10 cellular contexts compared by ENCODE assay signal in genomic region chr5:36403601-36404311, GRCh38.
DNase-seq lines count a peak whose midpoint lies in the region; ATAC-seq, FAIRE-seq and TF ChIP-seq lines count a peak whose summit lies in the region.
"Had no signal": no experiment of that assay in that cellular context is flagged by ENCODE, and none has a peak within 500 bp of the region (broad histone marks: within the 10 kb centered on the region; RNA-seq: fewer than 3 reads in every experiment).

No MANE protein-coding gene starts in this region.

- H3K4me3 ChIP-seq in sigmoid colon: no peak overlapping the region
- H3K4me3 ChIP-seq: SK-N-MC had no signal

- intact Hi-C loops in sigmoid colon (cut with DNase I): no loop called here

- peak; percentile 98 for FAIRE-seq in RCC 7860 (lab: Jason Lieb, UNC)

- H3K27ac ChIP-seq in sigmoid colon: peak overlapping the region in 3 of 4 donors; percentile 10 to 59 (median 31)
- H3K27ac ChIP-seq: SK-N-MC had no signal

- H3K27me3 ChIP-seq in sigmoid colon: no peaks in the 10 kb centered on the region

- TF ChIP-seq POLR2A in sigmoid colon (IDR thresholded peaks at IDR 0.05): no peak

- peak; percentile 86 for DNase-seq in ELR (ENCODE audit: low read depth)
- DNase-seq in RCC 7860 (ENCODE audit: low spot score): peak; percentile 95
- DNase-seq in foreskin melanocyte: peak; percentile 12
- DNase-seq in sigmoid colon: peak; percentile 75
- no peak for DNase-seq in ecto neural progenitor cell (ENCODE audit: low spot score)
- DNase-seq in NCI-H1092 treated with DMSO at 0.1 percent for 48 hours (lab: John Stamatoyannopoulos, UW): no peak
- no peak for DNase-seq in DMS153 treated with DMSO at 0.1 percent for 48 hours (lab: John Stamatoyannopoulos, UW; ENCODE audit: unreplicated experiment)

- TF ChIP-seq EP300 in sigmoid colon (IDR thresholded peaks at IDR 0.05): no peak

- ATAC-seq in GM18870 (IDR thresholded peaks at IDR 0.05; ENCODE audit: unreplicated experiment): no peak
- ATAC-seq: HCT116 had no signal

- H3K36me3 ChIP-seq in sigmoid colon: no peaks in the 10 kb centered on the region

- WGBS in sigmoid colon, 2 donors: 68 to 74% methylated on average over 6 of the region's 6 CpGs

- no peaks in the 10 kb centered on the region for H3K9me3 ChIP-seq in sigmoid colon

- H3K4me1 ChIP-seq in sigmoid colon: no peaks in the 10 kb centered on the region

- no peak for TF ChIP-seq CTCF in sigmoid colon (IDR thresholded peaks at IDR 0.05)

Comparison
In these comparisons a context has a peak if more than half of its experiments do, and no peak if none do; other contexts are left out.
1. DNase-seq: peak in ELR (single experiment), RCC 7860 (single experiment), foreskin melanocyte (single experiment) and sigmoid colon (single experiment); none in ecto neural progenitor cell (single experiment), NCI-H1092 treated with DMSO at 0.1 percent for 48 hours (single experiment) and DMS153 treated with DMSO at 0.1 percent for 48 hours (single experiment).